In the genomic region with DNA sequence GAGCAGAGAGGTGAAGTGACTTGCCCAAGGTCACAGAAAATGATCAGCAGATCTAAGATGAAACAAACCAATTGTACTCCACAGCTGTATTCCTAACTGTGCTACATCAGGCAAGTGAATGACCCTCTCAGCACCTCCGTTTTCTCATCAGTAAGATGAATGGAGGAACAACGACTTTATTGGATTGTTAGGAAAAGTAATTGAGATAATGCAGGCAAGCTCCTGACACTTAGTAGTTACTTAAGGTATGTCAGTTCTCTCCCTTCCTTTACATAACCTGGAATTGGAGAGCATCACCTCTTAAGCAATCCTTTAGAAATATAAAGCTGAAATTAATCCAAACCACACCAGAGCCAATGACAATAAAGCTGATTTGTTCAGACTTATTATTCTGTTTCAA, we compare ENCODE assay signal across 23 cellular contexts.
DNase-seq lines count a peak whose midpoint lies in the region; ATAC-seq lines count a peak whose summit lies in the region.
"Had no signal": no experiment of that assay in that cellular context is flagged by ENCODE, and none has a peak within 500 bp of the region (broad histone marks: within the 10 kb centered on the region; RNA-seq: fewer than 3 reads in every experiment).

No MANE protein-coding gene starts in this region.

- DNase-seq in adipocyte (ENCODE audit: low read depth) (no peak), mesenchymal stem cell (no peak), H4 (ENCODE audit: low spot score) (no peak)
- DNase-seq in stimulated activated CD4-positive, alpha-beta T cell treated with anti-CD3 and anti-CD28 coated beads, Interleukin-2, amount 100 ng/mL, for 24 hours, result no peak
- no peak for DNase-seq in T-helper 2 cell treated with Interferon-gamma antibody and Interleukin-4, amounts not matched to agents 5 μg/mL and 100 μg/mL, for 36 hours (ENCODE audit: low spot score)
- no peak for DNase-seq in stimulated activated naive B cell treated with anti-CD40 and anti-IgM and Interleukin-4, amounts not matched to agents 10 μg/mL and 1 μg/mL and 100 μg/mL, for 72 hours
- DNase-seq: activated CD4-positive, alpha-beta T cell treated with anti-CD3 and anti-CD28 coated beads for 36 hours; activated naive CD4-positive, alpha-beta T cell treated with anti-CD3 and anti-CD28 coated beads, Interleukin-2, amount 50 U/mL, for 16 hours; activated T-cell treated with anti-CD3 and anti-CD28 coated beads, Interleukin-2, amount 50 U/mL, for 48 hours; effector CD8-positive, alpha-beta T cell; GDM1; H9; NCI-H1105; SJCRH30; spleen; stimulated activated CD4-positive, alpha-beta T cell treated with anti-CD3 and anti-CD28 coated beads, Interleukin-4, amount 100 ng/mL, for 24 hours; T-helper 1 cell had no signal

- no peaks in the 10 kb centered on the region for H3K27me3 ChIP-seq in ACC112 (ENCODE audit: insufficient read depth, low read length)
- H3K27me3 ChIP-seq in adipocyte (replicated peaks; ENCODE audit: control insufficient read depth, insufficient read depth, low read length), result no peaks in the 10 kb centered on the region
- no peaks in the 10 kb centered on the region for H3K27me3 ChIP-seq in mesenchymal stem cell (ENCODE audit: control insufficient read depth in 1 of 2, insufficient read depth in 1 of 2, low read length in 2 of 2)
- H3K27me3 ChIP-seq in stomach smooth muscle (ENCODE audit: control insufficient read depth in 1 of 2, insufficient read depth in 2 of 2, low read length in 2 of 2), result no peaks in the 10 kb centered on the region
- H3K27me3 ChIP-seq: SJCRH30, spleen had no signal

- H3K4me3 ChIP-seq in ACC112 (ENCODE audit: low read depth, low read length) (peak overlapping the region; percentile 21), adipocyte (ENCODE audit: low read length) (peak overlapping the region; percentile 26), mesenchymal stem cell (ENCODE audit: insufficient read depth in 1 of 2, low read depth in 1 of 2, low read length in 2 of 2) (peak overlapping the region in 1 of 2 experiments; percentile 46), stomach smooth muscle (ENCODE audit: low read length in 2 of 2) (peak overlapping the region in 1 of 2 donors; percentile 1)
- H3K4me3 ChIP-seq: SJCRH30, spleen had no signal

- H3K4me3 Mint-ChIP-seq in T-helper 2 cell treated with Interferon-gamma antibody and Interleukin-4, amounts not matched to agents 5 μg/mL and 100 μg/mL, for 36 hours, result no peak overlapping the region
- no peak overlapping the region for H3K4me3 Mint-ChIP-seq in stimulated activated naive B cell treated with anti-CD40 and anti-IgM and Interleukin-4, amounts not matched to agents 10 μg/mL and 1 μg/mL and 100 μg/mL, for 72 hours
- H3K4me3 Mint-ChIP-seq: activated CD4-positive, alpha-beta T cell treated with anti-CD3 and anti-CD28 coated beads for 36 hours; H9; IgD-negative memory B cell; natural killer cell treated with Interleukin-12 subunit alpha and Interleukin-12 subunit beta and Interleukin-15 and Interleukin-18, amount 100 ng/mL, for 72 hours; stimulated activated naive CD8-positive, alpha-beta T cell treated with anti-CD3 and anti-CD28 coated beads, Interleukin-15, Interleukin-2, amounts not matched to agents 100 ng/mL and 50 ng/mL, for 24 hours had no signal

- H3K27ac ChIP-seq in ACC112 (ENCODE audit: low read depth, low read length) (no peak overlapping the region), mesenchymal stem cell (ENCODE audit: low read length, poor library complexity, severe bottlenecking) (peak overlapping the region; percentile 72), stomach smooth muscle (ENCODE audit: low read length) (peak overlapping the region; percentile 8)
- H3K27ac ChIP-seq: SJCRH30 had no signal

- H3K4me2 ChIP-seq in mesenchymal stem cell (ENCODE audit: low read length, poor library complexity, severe bottlenecking), result no peak overlapping the region

- no peak overlapping the region for H3K4ac ChIP-seq in mesenchymal stem cell (ENCODE audit: low read depth in 1 of 2, low read length in 2 of 2)

- H2AK5ac ChIP-seq in mesenchymal stem cell (ENCODE audit: low read length, severe bottlenecking), result peak overlapping the region; percentile 43

- H3K9ac ChIP-seq in adipocyte (ENCODE audit: low read length) (no peak overlapping the region), mesenchymal stem cell (ENCODE audit: low read length) (peak overlapping the region; percentile 31), stomach smooth muscle (ENCODE audit: low read length in 2 of 2) (peak overlapping the region in 1 of 2 donors; percentile 23)

- H3K14ac ChIP-seq in mesenchymal stem cell (ENCODE audit: low read length in 2 of 2), result no peak overlapping the region

- no peak overlapping the region for H3K18ac ChIP-seq in mesenchymal stem cell (ENCODE audit: low read depth in 1 of 2, low read length in 2 of 2)

- no peak overlapping the region for H4K91ac ChIP-seq in mesenchymal stem cell (ENCODE audit: low read length)

- H2AFZ ChIP-seq in ACC112 (ENCODE audit: low read length, unreplicated experiment) (peak overlapping the region; percentile 39), mesenchymal stem cell (ENCODE audit: low read depth, low read length) (no peak overlapping the region)

- H3K79me1 ChIP-seq in mesenchymal stem cell (replicated peaks; ENCODE audit: low read length, poor library complexity, severe bottlenecking), result no peaks in the 10 kb centered on the region

- no peak overlapping the region for H3K27ac Mint-ChIP-seq in T-helper 2 cell treated with Interferon-gamma antibody and Interleukin-4, amounts not matched to agents 5 μg/mL and 100 μg/mL, for 36 hours
- H3K27ac Mint-ChIP-seq in stimulated activated naive B cell treated with anti-CD40 and anti-IgM and Interleukin-4, amounts not matched to agents 10 μg/mL and 1 μg/mL and 100 μg/mL, for 72 hours, result no peak overlapping the region
- H3K27ac Mint-ChIP-seq: activated CD4-positive, alpha-beta T cell treated with anti-CD3 and anti-CD28 coated beads for 36 hours; H9; IgD-negative memory B cell; natural killer cell treated with Interleukin-12 subunit alpha and Interleukin-12 subunit beta and Interleukin-15 and Interleukin-18, amount 100 ng/mL, for 72 hours; progenitor cell of endocrine pancreas; stimulated activated naive CD8-positive, alpha-beta T cell treated with anti-CD3 and anti-CD28 coated beads, Interleukin-15, Interleukin-2, amounts not matched to agents 100 ng/mL and 50 ng/mL, for 24 hours had no signal

- H2BK12ac ChIP-seq in mesenchymal stem cell (ENCODE audit: low read length in 2 of 2), result no peak overlapping the region

- H2BK5ac ChIP-seq in mesenchymal stem cell (ENCODE audit: low read depth, low read length, poor library complexity, severe bottlenecking), result no peak overlapping the region

- no peak for ATAC-seq in stimulated activated naive B cell treated with anti-CD40 and anti-IgM and Interleukin-4, amounts not matched to agents 10 μg/mL and 1 μg/mL and 100 μg/mL, for 72 hours (replicated peaks)
- ATAC-seq: activated CD4-positive, alpha-beta T cell treated with anti-CD3 and anti-CD28 coated beads for 36 hours; natural killer cell treated with Interleukin-12 subunit alpha and Interleukin-12 subunit beta and Interleukin-15 and Interleukin-18, amount 100 ng/mL, for 72 hours had no signal

- peaks cover 16% of the 10 kb centered on the region for H3K4me1 ChIP-seq in ACC112 (ENCODE audit: control insufficient read depth, insufficient read depth, low read length, unreplicated experiment)
- H3K4me1 ChIP-seq in adipocyte (ENCODE audit: control insufficient read depth, insufficient read depth, low read length), result peaks cover 37% of the 10 kb centered on the region
- peaks cover 5% of the 10 kb centered on the region for H3K4me1 ChIP-seq in mesenchymal stem cell (ENCODE audit: control insufficient read depth, insufficient read depth, low read depth, low read length)
- peaks cover 11% of the 10 kb centered on the region for H3K4me1 ChIP-seq in stomach smooth muscle (ENCODE audit: control insufficient read depth, insufficient read depth, low read length)
- H3K4me1 ChIP-seq: SJCRH30, spleen had no signal

- no peak overlapping the region for H4K8ac ChIP-seq in mesenchymal stem cell (ENCODE audit: low read length)

- peaks cover 2% of the 10 kb centered on the region for H3K9me3 Mint-ChIP-seq in T-helper 2 cell treated with Interferon-gamma antibody and Interleukin-4, amounts not matched to agents 5 μg/mL and 100 μg/mL, for 36 hours
- peaks cover 3 to 8% of the 10 kb centered on the region in 2 donors for H3K9me3 Mint-ChIP-seq in stimulated activated naive B cell treated with anti-CD40 and anti-IgM and Interleukin-4, amounts not matched to agents 10 μg/mL and 1 μg/mL and 100 μg/mL, for 72 hours
- H3K9me3 Mint-ChIP-seq: natural killer cell treated with Interleukin-12 subunit alpha and Interleukin-12 subunit beta and Interleukin-15 and Interleukin-18, amount 100 ng/mL, for 72 hours had no signal

- H3K36me3 Mint-ChIP-seq in T-helper 2 cell treated with Interferon-gamma antibody and Interleukin-4, amounts not matched to agents 5 μg/mL and 100 μg/mL, for 36 hours (ENCODE audit: low read depth), result no peaks in the 10 kb centered on the region
- H3K36me3 Mint-ChIP-seq in stimulated activated naive B cell treated with anti-CD40 and anti-IgM and Interleukin-4, amounts not matched to agents 10 μg/mL and 1 μg/mL and 100 μg/mL, for 72 hours, result no peaks in the 10 kb centered on the region
- H3K36me3 Mint-ChIP-seq: IgD-negative memory B cell; natural killer cell treated with Interleukin-12 subunit alpha and Interleukin-12 subunit beta and Interleukin-15 and Interleukin-18, amount 100 ng/mL, for 72 hours had no signal

- no peak overlapping the region for H3K23ac ChIP-seq in mesenchymal stem cell (ENCODE audit: low read length in 2 of 2)

- no peak overlapping the region for H2BK120ac ChIP-seq in mesenchymal stem cell (ENCODE audit: low read depth, low read length)

- H3K36me3 ChIP-seq in ACC112 (ENCODE audit: insufficient read depth, low read length) (no peaks in the 10 kb centered on the region), adipocyte (ENCODE audit: control insufficient read depth, insufficient read depth, low read length, severe bottlenecking) (no peaks in the 10 kb centered on the region), mesenchymal stem cell (ENCODE audit: control insufficient read depth in 1 of 2, insufficient read depth in 2 of 2, low read depth in 1 of 2, low read length in 2 of 2) (no peaks in the 10 kb centered on the region), stomach smooth muscle (ENCODE audit: control insufficient read depth in 2 of 2, insufficient read depth in 2 of 2, low read length in 2 of 2) (no peaks in the 10 kb centered on the region)
- H3K36me3 ChIP-seq: SJCRH30, spleen had no signal

- no peaks in the 10 kb centered on the region for H3K79me2 ChIP-seq in ACC112 (ENCODE audit: control insufficient read depth, insufficient read depth, low read length, unreplicated experiment)

- no peaks in the 10 kb centered on the region for H3K27me3 Mint-ChIP-seq in T-helper 2 cell treated with Interferon-gamma antibody and Interleukin-4, amounts not matched to agents 5 μg/mL and 100 μg/mL, for 36 hours (ENCODE audit: low read depth)
- H3K27me3 Mint-ChIP-seq in stimulated activated naive B cell treated with anti-CD40 and anti-IgM and Interleukin-4, amounts not matched to agents 10 μg/mL and 1 μg/mL and 100 μg/mL, for 72 hours, result no peaks in the 10 kb centered on the region
- H3K27me3 Mint-ChIP-seq: activated CD4-positive, alpha-beta T cell treated with anti-CD3 and anti-CD28 coated beads for 36 hours; natural killer cell treated with Interleukin-12 subunit alpha and Interleukin-12 subunit beta and Interleukin-15 and Interleukin-18, amount 100 ng/mL, for 72 hours; progenitor cell of endocrine pancreas had no signal

- H3K4me1 Mint-ChIP-seq in T-helper 2 cell treated with Interferon-gamma antibody and Interleukin-4, amounts not matched to agents 5 μg/mL and 100 μg/mL, for 36 hours (ENCODE audit: low read depth), result no peaks in the 10 kb centered on the region
- H3K4me1 Mint-ChIP-seq in stimulated activated naive B cell treated with anti-CD40 and anti-IgM and Interleukin-4, amounts not matched to agents 10 μg/mL and 1 μg/mL and 100 μg/mL, for 72 hours, result no peaks in the 10 kb centered on the region

- no peak overlapping the region for H2BK15ac ChIP-seq in mesenchymal stem cell (ENCODE audit: low read depth, poor library complexity, severe bottlenecking)

- no CpG with 5 or more reads among the region's 2 CpGs for WGBS in mesenchymal stem cell

- peaks cover 7% of the 10 kb centered on the region for H3K9me3 ChIP-seq in adipocyte (ENCODE audit: control insufficient read depth, low read length)
- peaks cover 4% of the 10 kb centered on the region for H3K9me3 ChIP-seq in mesenchymal stem cell (ENCODE audit: control insufficient read depth, low read length)
- H3K9me3 ChIP-seq in stomach smooth muscle (ENCODE audit: control insufficient read depth in 2 of 2, low read length in 2 of 2), result peaks cover 0 to 3% of the 10 kb centered on the region in 2 donors
- H3K9me3 ChIP-seq: SJCRH30 had no signal
